Comparison of ENCODE assay signal across 8 cellular contexts in genomic region chr3:4494807-4495200, GRCh38. TPM values are rescaled to one million over a fixed set of nuclear protein-coding genes. Genes with fewer than 3 reads are reported as not detected.
DNase-seq lines count a peak whose midpoint lies in the region; ATAC-seq and TF ChIP-seq lines count a peak whose summit lies in the region.

No MANE protein-coding gene starts in this region.

- H3K4me1 Mint-ChIP-seq in CD4-positive, alpha-beta T cell (ENCODE audit: low read depth) = peaks cover 55% of the 10 kb centered on the region
- peaks cover 20% of the 10 kb centered on the region for H3K4me1 Mint-ChIP-seq in WTC11

- DNase-seq in CD4-positive, alpha-beta T cell = no peak
- DNase-seq in GM23248 (no peak), WTC11 (ENCODE audit: low spot score) (no peak), NCI-H510A (lab: John Stamatoyannopoulos, UW) (no peak), GM19240 (ENCODE audit: insufficient read length, low spot score) (no peak), NCI-H2029 treated with DMSO at 0.1 percent for 48 hours (lab: John Stamatoyannopoulos, UW) (no peak)
- DNase-seq in activated CD4-positive, CD25-positive, alpha-beta regulatory T cell (lab: John Stamatoyannopoulos, UW) = no peak

- no peak overlapping the region for H3K9ac ChIP-seq in GM23248
- peak overlapping the region; percentile 75 for H3K9ac ChIP-seq in mucosa of stomach (ENCODE audit: low read length)

- TF ChIP-seq CTCF in CD4-positive, alpha-beta T cell (IDR thresholded peaks at IDR 0.05) = no peak
- no peak for TF ChIP-seq CTCF in WTC11 (IDR thresholded peaks at IDR 0.05)

- WGBS in GM23248 (ENCODE audit: low coverage in 1 of 2, low lambda C conversion rate in 2 of 2, missing lambda C conversion rate in 2 of 2), 2 experiments = 56 to 66% methylated on average over 3 of the region's 3 CpGs

- no peak overlapping the region for H3K27ac ChIP-seq in CD4-positive, alpha-beta T cell (ENCODE audit: low read depth, low read length)
- H3K27ac ChIP-seq in GM23248 = no peak overlapping the region

- no peaks in the 10 kb centered on the region for H3K9me3 ChIP-seq in CD4-positive, alpha-beta T cell (ENCODE audit: control insufficient read depth, low read length)
- no peaks in the 10 kb centered on the region for H3K9me3 ChIP-seq in GM23248 (ENCODE audit: low read depth)
- no peaks in the 10 kb centered on the region for H3K9me3 ChIP-seq in mucosa of stomach (ENCODE audit: control insufficient read depth, low read length)

- no peaks in the 10 kb centered on the region for H3K9me3 Mint-ChIP-seq in CD4-positive, alpha-beta T cell
- H3K9me3 Mint-ChIP-seq in WTC11 = no peaks in the 10 kb centered on the region

- no peaks in the 10 kb centered on the region for H3K27me3 ChIP-seq in CD4-positive, alpha-beta T cell (ENCODE audit: control insufficient read depth, insufficient read depth, low read length)
- H3K27me3 ChIP-seq in GM23248 (replicated peaks; ENCODE audit: insufficient read depth) (no peaks in the 10 kb centered on the region), mucosa of stomach (ENCODE audit: control insufficient read depth, insufficient read depth, low read length) (no peaks in the 10 kb centered on the region)

- H3K36me3 Mint-ChIP-seq in CD4-positive, alpha-beta T cell (ENCODE audit: low read depth) = peaks cover 37% of the 10 kb centered on the region
- no peaks in the 10 kb centered on the region for H3K36me3 Mint-ChIP-seq in WTC11

- peak overlapping the region; percentile 88 for H3K4me2 ChIP-seq in GM23248 (ENCODE audit: unreplicated experiment)

- H3K4me3 ChIP-seq in GM23248 (peak overlapping the region; percentile 87), mucosa of stomach (ENCODE audit: low read length) (peak overlapping the region; percentile 77)

- H3F3A ChIP-seq in GM23248 (ENCODE audit: insufficient read depth) = no peaks in the 10 kb centered on the region

- peaks cover 4% of the 10 kb centered on the region for H3K4me1 ChIP-seq in GM23248 (ENCODE audit: insufficient read depth)
- H3K4me1 ChIP-seq in mucosa of stomach (ENCODE audit: control insufficient read depth, insufficient read depth, low read length) = peaks cover 21% of the 10 kb centered on the region

- CTCF ChIA-PET in CD4-positive, alpha-beta T cell (lab: Charles Lee) = interaction anchor here (1.1 to 1.9 kb wide), 2 partner anchors 17 to 20 kb away, joined by 3 to 4 read pairs; no protein-coding TSS in a partner anchor
- CTCF ChIA-PET in WTC11 (lab: Charles Lee) = no interaction called here

- H4K20me1 ChIP-seq in GM23248 (ENCODE audit: insufficient read depth) = no peaks in the 10 kb centered on the region

- POLR2A ChIA-PET in CD4-positive, alpha-beta T cell (lab: Charles Lee) = interaction anchor here (0.6 to 6.0 kb wide), 8 partner anchors 11 to 698 kb away, joined by 3 to 127 read pairs (median 10); partner anchors contain the start of genes SETMAR and SUMF1
- POLR2A ChIA-PET in WTC11 (lab: Charles Lee) = interaction anchor here (2.0 to 3.3 kb wide), 2 partner anchors 16 to 28 kb away, joined by 9 to 31 read pairs; partner anchors contain the start of gene SUMF1

- in situ Hi-C loops in GM23248 (cut with MboI) = no loop called here

- H3K36me3 ChIP-seq in GM23248 (ENCODE audit: low read depth) (no peaks in the 10 kb centered on the region), mucosa of stomach (ENCODE audit: control insufficient read depth, insufficient read depth, low read length) (no peaks in the 10 kb centered on the region)

- H3K4me3 Mint-ChIP-seq in CD4-positive, alpha-beta T cell = peak overlapping the region; percentile 98
- H3K4me3 Mint-ChIP-seq in WTC11 = peak overlapping the region; percentile 84

- peak overlapping the region; percentile 88 for H3K27ac Mint-ChIP-seq in CD4-positive, alpha-beta T cell
- no peak overlapping the region for H3K27ac Mint-ChIP-seq in WTC11

- no peak for ATAC-seq in CD4-positive, alpha-beta T cell (ENCODE audit: poor library complexity)
- ATAC-seq in WTC11 = no peak

- H2AFZ ChIP-seq in GM23248 = peak overlapping the region; percentile 94

- no peaks in the 10 kb centered on the region for H3K27me3 Mint-ChIP-seq in CD4-positive, alpha-beta T cell
- H3K27me3 Mint-ChIP-seq in WTC11 (ENCODE audit: low read depth) = peaks cover 26% of the 10 kb centered on the region

- no peaks in the 10 kb centered on the region for H3K9me2 ChIP-seq in GM23248 (ENCODE audit: insufficient read depth)

- H3K79me2 ChIP-seq in GM23248 (ENCODE audit: insufficient read depth) = no peaks in the 10 kb centered on the region

- intact Hi-C loops in CD4-positive, alpha-beta T cell (cut with DNase I, micrococcal nuclease) = loop anchor here (2.0 to 10.0 kb wide), 8 partner anchors 22 to 1370 kb away; partner anchors contain the start of genes ARL8B (in 1 of the 2), CRBN (in 1 of the 2), EDEM1 (in 1 of the 2) and TRNT1 (in 1 of the 2)

TF ChIP-seq in WTC11, 78 proteins besides CTCF, POLR2A, EP300 and RAD21 (continues in another document):
- TF ChIP-seq CBFB (CRISPR knock-in tag; IDR thresholded peaks at IDR 0.05; ENCODE audit: low read depth) (no peak), AFF4 (CRISPR knock-in tag; IDR thresholded peaks at IDR 0.05; ENCODE audit: borderline replicate concordance) (no peak), MAX (CRISPR knock-in tag; IDR thresholded peaks at IDR 0.05) (no peak), ZBTB43 (CRISPR knock-in tag; IDR thresholded peaks at IDR 0.05) (no peak), NFYB (CRISPR knock-in tag; conservative IDR thresholded peaks at IDR 0.05; ENCODE audit: low read depth) (no peak), NR1H2 (CRISPR knock-in tag; IDR thresholded peaks at IDR 0.05) (no peak), JAZF1 (CRISPR knock-in tag; IDR thresholded peaks at IDR 0.05) (no peak), E2F5 (CRISPR knock-in tag; IDR thresholded peaks at IDR 0.05) (no peak), ELF4 (CRISPR knock-in tag; IDR thresholded peaks at IDR 0.05; ENCODE audit: low read depth) (no peak), FOXP1 (CRISPR knock-in tag; IDR thresholded peaks at IDR 0.05; ENCODE audit: borderline replicate concordance) (no peak), CREB1 (CRISPR knock-in tag; IDR thresholded peaks at IDR 0.05) (no peak), NFE2L1 (CRISPR knock-in tag; IDR thresholded peaks at IDR 0.05) (no peak), ZNF423 (CRISPR knock-in tag; IDR thresholded peaks at IDR 0.05) (no peak)

RNA-seq across cellular contexts. Expression of gene ITPR1, which starts 1.7 kb away (rescaled TPM):
- total RNA-seq in CD4-positive, alpha-beta T cell = 10 to 100 TPM; 57.6 to 59.9 TPM
- total RNA-seq in GM23248 (2014; rRNA removed; shearing (Covaris generic)) = 2.5 and 6.8 TPM in 2 replicates
- polyA plus RNA-seq in GM23248 (2016; fragmentation: Nextera tagmentation; extraction: Ambion mirVana) = 1.4 and 2.1 TPM in 2 replicates
- total RNA-seq in WTC11 (2021) = 10.3 to 11.8 TPM (median 11.6 TPM) in 3 replicates

RNA-seq across cellular contexts. Expression of gene SUMF1, which starts 27.7 kb away (rescaled TPM):
- 1 to 10 TPM; 7.0 to 8.1 TPM for total RNA-seq in CD4-positive, alpha-beta T cell
- 79.9 and 88.1 TPM in 2 replicates for total RNA-seq in GM23248 (2014; rRNA removed; shearing (Covaris generic))
- 55.3 and 56.9 TPM in 2 replicates for polyA plus RNA-seq in GM23248 (2016; fragmentation: Nextera tagmentation; extraction: Ambion mirVana)
- total RNA-seq in WTC11 (2021) = 10.2 to 11.0 TPM (median 10.4 TPM) in 3 replicates
